In the genomic region with DNA sequence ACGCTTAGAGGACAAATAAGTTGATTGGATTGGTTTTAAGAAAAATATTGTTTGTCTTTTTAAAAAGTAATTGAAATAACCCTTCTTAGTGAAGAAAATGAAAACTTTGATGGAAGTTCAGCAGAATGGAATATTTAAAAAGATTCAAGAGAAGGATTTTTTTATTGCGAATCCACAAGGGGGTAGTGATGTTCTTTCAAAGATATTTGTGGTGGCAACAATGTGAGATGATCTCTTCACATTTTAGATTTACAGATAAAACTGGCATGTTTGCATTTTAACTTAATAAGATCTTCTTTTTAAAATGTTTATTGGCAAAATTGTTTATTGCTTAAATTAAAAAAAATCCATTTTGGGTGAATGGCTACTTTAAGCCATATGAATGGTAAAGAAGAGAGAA, we compare ENCODE assay signal across 7 cellular contexts. TPM values are rescaled to one million over a fixed set of nuclear protein-coding genes. Genes with fewer than 3 reads are reported as not detected.
A peak's percentile ranks its signal among the peaks of the same experiment; 100 is the strongest.
DNase-seq lines count a peak whose midpoint lies in the region; ATAC-seq and TF ChIP-seq lines count a peak whose summit lies in the region.

No MANE protein-coding gene starts in this region.

- in situ Hi-C loops in GM13976 (cut with MboI; ENCODE audit: low sequenced_read_pairs, unreplicated experiment): no loop called here

- H3K9me3 Mint-ChIP-seq in activated naive CD4-positive, alpha-beta T cell treated with anti-CD3 and anti-CD28 coated beads for 36 hours: no peaks in the 10 kb centered on the region

- DNase-seq in GM13976 (ENCODE audit: low spot score): peak; percentile 33
- peak; percentile 15 for DNase-seq in NCI-H446 treated with DMSO at 0.1 percent for 48 hours (lab: John Stamatoyannopoulos, UW)
- DNase-seq in dermis blood vessel endothelial cell: peak; percentile 73
- DNase-seq in ovary: no peak
- no peak for DNase-seq in NCI-H146 (lab: John Stamatoyannopoulos, UW)
- no peak for DNase-seq in Right ventricle myocardium inferior (ENCODE audit: missing footprints)
- DNase-seq in activated naive CD4-positive, alpha-beta T cell treated with anti-CD3 and anti-CD28 coated beads for 36 hours: no peak

- H3K27me3 Mint-ChIP-seq in activated naive CD4-positive, alpha-beta T cell treated with anti-CD3 and anti-CD28 coated beads for 36 hours (ENCODE audit: low read depth): no peaks in the 10 kb centered on the region

- 38 to 59% (median 52%) methylated on average over 2 of the region's 2 CpGs for WGBS in ovary, 3 donors

- no peak for TF ChIP-seq POLR2A in ovary (IDR thresholded peaks at IDR 0.05)

- TF ChIP-seq CTCF in GM13976 (IDR thresholded peaks at IDR 0.05; ENCODE audit: borderline replicate concordance, control extremely low read depth, extremely low read depth, insufficient read depth, missing control alignments) (peak; percentile 17), ovary (IDR thresholded peaks at IDR 0.05) (peak in 2 of 3 donors; percentile 22 to 44)

- no peaks in the 10 kb centered on the region for H3K9me3 ChIP-seq in ovary

- peaks cover 5% of the 10 kb centered on the region for H3K36me3 Mint-ChIP-seq in activated naive CD4-positive, alpha-beta T cell treated with anti-CD3 and anti-CD28 coated beads for 36 hours (ENCODE audit: low read depth)

- intact Hi-C loops in ovary (cut with DNase I): loop anchor here in 2 of 4 donors (5.0 to 10.0 kb wide), 3 partner anchors 101 to 858 kb away; no protein-coding TSS in a partner anchor
- intact Hi-C loops in Right ventricle myocardium inferior (cut with DNase I): loop anchor here (5.0 kb wide), 2 partner anchors 98 to 278 kb away; no protein-coding TSS in a partner anchor
- intact Hi-C loops in activated naive CD4-positive, alpha-beta T cell treated with anti-CD3 and anti-CD28 coated beads for 36 hours (cut with micrococcal nuclease): loop anchor here (1.0 to 10.0 kb wide), 3 partner anchors 96 to 411 kb away; no protein-coding TSS in a partner anchor

- H3K4me3 ChIP-seq in ovary: no peak overlapping the region

- CTCF ChIA-PET in activated naive CD4-positive, alpha-beta T cell treated with anti-CD3 and anti-CD28 coated beads for 36 hours (lab: Charles Lee): no interaction called here

- no peak overlapping the region for H3K27ac ChIP-seq in ovary

- no peak for TF ChIP-seq EP300 in ovary (IDR thresholded peaks at IDR 0.05)

- H3K4me1 Mint-ChIP-seq in activated naive CD4-positive, alpha-beta T cell treated with anti-CD3 and anti-CD28 coated beads for 36 hours (ENCODE audit: low read depth): peaks cover 37% of the 10 kb centered on the region

- H3K27ac Mint-ChIP-seq in activated naive CD4-positive, alpha-beta T cell treated with anti-CD3 and anti-CD28 coated beads for 36 hours: no peak overlapping the region

- no peak for ATAC-seq in Right ventricle myocardium inferior

- H3K27me3 ChIP-seq in ovary: no peaks in the 10 kb centered on the region

- H3K4me3 Mint-ChIP-seq in activated naive CD4-positive, alpha-beta T cell treated with anti-CD3 and anti-CD28 coated beads for 36 hours: no peak overlapping the region

- H3K36me3 ChIP-seq in ovary: no peaks in the 10 kb centered on the region

- no peaks in the 10 kb centered on the region for H3K4me1 ChIP-seq in ovary (ENCODE audit: insufficient read depth)

RNA-seq across cellular contexts. Expression of a gene that starts 8.9 kb away (rescaled TPM):
- total RNA-seq in dermis blood vessel endothelial cell (52.7 and 58.4 TPM in 2 replicates), ovary (10 to 100 TPM; 51.1 to 93.2 (median 63.1) TPM), Right ventricle myocardium inferior (159 TPM)
- polyA plus RNA-seq in ovary: 100 to 1,000 TPM in 1 of 2 donors, 10 to 100 TPM in 1; 88.5 to 150 TPM
- total RNA-seq in activated naive CD4-positive, alpha-beta T cell treated with anti-CD3 and anti-CD28 coated beads for 36 hours: 10 to 100 TPM; 61.5 to 70.9 TPM

Comparison
In these comparisons a context has a peak if more than half of its experiments do, and no peak if none do; other contexts are left out.
1. DNase-seq: peak in GM13976 (single experiment), NCI-H446 treated with DMSO at 0.1 percent for 48 hours (single experiment) and dermis blood vessel endothelial cell (single experiment); none in ovary (0 of 5), NCI-H146 (single experiment), Right ventricle myocardium inferior (single experiment) and activated naive CD4-positive, alpha-beta T cell treated with anti-CD3 and anti-CD28 coated beads for 36 hours (single experiment).